In the genomic region with DNA sequence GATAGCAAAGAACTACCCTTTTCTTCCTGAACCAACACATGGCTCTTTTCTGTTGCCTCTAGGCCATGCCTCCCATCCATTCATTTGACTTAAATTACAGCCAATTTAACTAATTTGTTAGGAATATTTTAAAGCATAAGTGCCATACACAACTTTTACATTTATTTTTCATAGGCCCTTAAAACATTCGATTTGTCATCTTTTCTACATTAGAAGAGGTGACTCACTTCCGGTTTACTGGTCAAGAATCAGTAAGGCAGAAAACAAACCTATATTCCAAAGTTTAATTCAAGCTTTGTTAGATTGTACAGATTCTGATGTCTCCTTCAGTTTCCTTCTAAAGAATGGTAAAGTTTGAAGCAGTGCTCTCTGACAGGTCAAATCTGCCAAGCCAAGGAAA, we compare ENCODE assay signal across 20 cellular contexts.
"Had no signal": no experiment of that assay in that cellular context is flagged by ENCODE, and none has a peak within 500 bp of the region (broad histone marks: within the 10 kb centered on the region; RNA-seq: fewer than 3 reads in every experiment).

No MANE protein-coding gene starts in this region.

- H3K4me1 ChIP-seq: lower lobe of right lung, pancreas, right lobe of liver, suprapubic skin, transverse colon, uterus had no signal

- DNase-seq: activated CD4-positive, alpha-beta T cell treated with anti-CD3 and anti-CD28 coated beads, Interleukin-2, amount 50 U/mL, for 4 hours; activated gamma-delta T cell treated with Interleukin-2 at 50 U/mL for 16 hours; effector memory CD4-positive, alpha-beta T cell; hypothalamus; lower lobe of right lung; naive thymus-derived CD8-positive, alpha-beta T cell; pancreas; right lobe of liver; small intestine; stimulated activated CD4-positive, alpha-beta T cell treated with anti-CD3 and anti-CD28 coated beads, Interleukin-15, amount 100 ng/mL, for 24 hours; stimulated activated CD4-positive, alpha-beta T cell treated with anti-CD3 and anti-CD28 coated beads, Interleukin-2, amount 100 ng/mL, for 48 hours; stimulated activated naive CD8-positive, alpha-beta T cell treated with anti-CD3 and anti-CD28 coated beads, Interleukin-15, amount 100 ng/mL, for 72 hours; transverse colon; uterus; WERI-Rb-1 had no signal

- H3K36me3 ChIP-seq: lower lobe of right lung, neutrophil, pancreas, right lobe of liver, suprapubic skin, transverse colon, uterus, WERI-Rb-1 had no signal

- H3K27ac ChIP-seq: lower lobe of right lung, neutrophil, pancreas, right lobe of liver, suprapubic skin, transverse colon, uterus, WERI-Rb-1 had no signal

- H3K4me3 ChIP-seq: lower lobe of right lung, pancreas, right lobe of liver, suprapubic skin, transverse colon, uterus had no signal

- H3K9me3 ChIP-seq: lower lobe of right lung, neutrophil, pancreas, right lobe of liver, suprapubic skin, transverse colon, uterus had no signal

- FAIRE-seq: frontal cortex, keratinocyte, pancreas, small intestine had no signal

- ATAC-seq: activated naive CD4-positive, alpha-beta T cell treated with anti-CD3 and anti-CD28 coated beads, Interleukin-2, amount 50 U/mL, for 72 hours; lower lobe of right lung; naive thymus-derived CD8-positive, alpha-beta T cell; pancreas; right lobe of liver; stimulated activated naive CD8-positive, alpha-beta T cell treated with anti-CD3 and anti-CD28 coated beads, Interleukin-15, amount 100 ng/mL, for 72 hours had no signal

- H3K27me3 ChIP-seq: neutrophil, pancreas, right lobe of liver, suprapubic skin, transverse colon, uterus had no signal
